Comparison of ENCODE assay signal across 8 cellular contexts in genomic region chr13:50594276-50594970, GRCh38.
DNase-seq lines count a peak whose midpoint lies in the region; ATAC-seq and TF ChIP-seq lines count a peak whose summit lies in the region.

No MANE protein-coding gene starts in this region.

- H3K27ac ChIP-seq in body of pancreas (no peak overlapping the region), adrenal gland (no peak overlapping the region)

- DNase-seq in GM20000 (ENCODE audit: low spot score) (peak; percentile 75), mucosa of gallbladder (ENCODE audit: low spot score) (no peak), body of pancreas (no peak), adrenal gland (no peak)
- peak; percentile 60 for DNase-seq in activated CD8-positive, alpha-beta memory T cell treated with anti-CD3 and anti-CD28 coated beads, Interleukin-2, amount 50 U/mL, for 48 hours
- peak; percentile 27 to 43 for DNase-seq in stimulated activated CD4-positive, alpha-beta T cell treated with anti-CD3 and anti-CD28 coated beads, Interleukin-2, amount 100 ng/mL, for 24 hours

- intact Hi-C loops in body of pancreas (cut with DNase I) = no loop called here
- intact Hi-C loops in adrenal gland (cut with DNase I) = no loop called here

- no peaks in the 10 kb centered on the region for H3K27me3 ChIP-seq in body of pancreas
- no peaks in the 10 kb centered on the region for H3K27me3 ChIP-seq in adrenal gland

- H3K36me3 ChIP-seq in body of pancreas (replicated peaks in 1 of 2; ENCODE audit: insufficient read depth in 1 of 2, low read depth in 2 of 2) (no peaks in the 10 kb centered on the region), adrenal gland (replicated peaks in 1 of 2) (no peaks in the 10 kb centered on the region)

- H3K4me3 ChIP-seq in body of pancreas (no peak overlapping the region), adrenal gland (no peak overlapping the region)

- peaks cover 8% of the 10 kb centered on the region for H3K4me1 ChIP-seq in body of pancreas
- peaks cover 2% of the 10 kb centered on the region in 2 donors for H3K4me1 ChIP-seq in adrenal gland (replicated peaks in 1 of 2)

- TF ChIP-seq POLR2A in body of pancreas (IDR thresholded peaks at IDR 0.05) = no peak
- no peak for TF ChIP-seq POLR2A in adrenal gland (IDR thresholded peaks at IDR 0.05)

- ATAC-seq in HG03460 (IDR thresholded peaks at IDR 0.05; ENCODE audit: unreplicated experiment) (peak; percentile 86), body of pancreas (no peak)

- peak; percentile 9 for TF ChIP-seq CTCF in GM12873 (IDR thresholded peaks at IDR 0.05; ENCODE audit: insufficient read depth, low read depth, low read length, missing control alignments)
- no peak for TF ChIP-seq CTCF in GM20000 (IDR thresholded peaks at IDR 0.05; ENCODE audit: extremely low read depth, missing control alignments)
- TF ChIP-seq CTCF in body of pancreas (IDR thresholded peaks at IDR 0.05) = no peak
- no peak for TF ChIP-seq CTCF in adrenal gland (IDR thresholded peaks at IDR 0.05)

- H3K9me3 ChIP-seq in body of pancreas (no peaks in the 10 kb centered on the region), adrenal gland (replicated peaks in 1 of 3) (no peaks in the 10 kb centered on the region)

- 71 to 82% methylated on average over 6 to 10 of the region's 10 CpGs for WGBS in body of pancreas, 2 donors
- 57 to 82% (median 75%) methylated on average over 5 to 10 of the region's 10 CpGs for WGBS in adrenal gland, 4 donors

Comparison
In these comparisons a context has a peak if more than half of its experiments do, and no peak if none do; other contexts are left out.
1. DNase-seq: peak in GM20000 (single experiment), activated CD8-positive, alpha-beta memory T cell treated with anti-CD3 and anti-CD28 coated beads, Interleukin-2, amount 50 U/mL, for 48 hours (single experiment) and stimulated activated CD4-positive, alpha-beta T cell treated with anti-CD3 and anti-CD28 coated beads, Interleukin-2, amount 100 ng/mL, for 24 hours (2 of 2); none in mucosa of gallbladder (single experiment), body of pancreas (0 of 4) and adrenal gland (0 of 7).